9 cellular contexts compared by ENCODE assay signal in the genomic region with DNA sequence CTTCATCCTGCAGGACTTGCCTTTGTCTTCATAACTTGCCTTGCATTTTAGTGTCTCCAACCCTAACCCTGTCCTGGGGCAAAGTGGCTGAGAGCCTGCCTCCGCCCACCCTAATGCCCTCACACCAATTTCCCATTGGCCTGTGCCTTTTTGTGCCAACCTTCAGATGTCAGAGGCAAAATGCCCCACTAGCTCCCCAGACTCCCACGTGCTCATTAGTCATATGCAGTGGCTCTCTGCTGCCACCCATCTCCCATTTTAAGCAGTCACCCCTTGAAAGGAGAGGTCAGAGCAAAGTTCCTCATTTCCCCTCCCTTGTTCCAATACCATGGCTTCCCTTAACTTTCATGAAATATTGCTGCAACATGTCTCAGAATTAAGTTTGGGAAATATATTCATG.
DNase-seq lines count a peak whose midpoint lies in the region; ATAC-seq and TF ChIP-seq lines count a peak whose summit lies in the region.
"Had no signal": no experiment of that assay in that cellular context is flagged by ENCODE, and none has a peak within 500 bp of the region (broad histone marks: within the 10 kb centered on the region; RNA-seq: fewer than 3 reads in every experiment).

No MANE protein-coding gene starts in this region.

- WGBS in aorta, 2 donors: 48% methylated on average over 2 of the region's 2 CpGs
- WGBS in prostate gland: 50% methylated on average over 2 of the region's 2 CpGs

- TF ChIP-seq CTCF in Panc1 (IDR thresholded peaks at IDR 0.05) (peak; percentile 40), prostate gland (IDR thresholded peaks at IDR 0.05) (peak in 1 of 4 experiments; percentile 19)

- no peak for TF ChIP-seq POLR2A in prostate gland (IDR thresholded peaks at IDR 0.05)

- no peaks in the 10 kb centered on the region for H3K36me3 ChIP-seq in Panc1 (ENCODE audit: control insufficient read depth, insufficient read depth, low read length)
- H3K36me3 ChIP-seq in aorta (ENCODE audit: control insufficient read depth in 1 of 2, insufficient read depth in 2 of 2, low read length in 1 of 2): no peaks in the 10 kb centered on the region
- H3K36me3 ChIP-seq in prostate gland: no peaks in the 10 kb centered on the region

- in situ Hi-C loops in Panc1 (cut with HindIII; ENCODE audit: low pct_unique_long_range_greater_than_20kb, low sequenced_read_pairs): no loop called here

- ATAC-seq in HG02610 (IDR thresholded peaks at IDR 0.05; ENCODE audit: unreplicated experiment) (peak; percentile 61), Panc1 (peak; percentile 60; the same call in 1 of the 2 replicates), aorta (ENCODE audit: low FRiP score) (no peak)
- ATAC-seq: T-cell had no signal

- H3K4me3 ChIP-seq in Panc1 (ENCODE audit: low read depth in 2 of 2, low read length in 2 of 2): no peak overlapping the region
- no peak overlapping the region for H3K4me3 ChIP-seq in aorta (ENCODE audit: low read length in 2 of 2)
- H3K4me3 ChIP-seq in prostate gland: no peak overlapping the region

- BruUV-seq in Panc1 (replicated peaks; lab: Mats Ljungman, UMichigan): no TSS peak

- no peak overlapping the region for H3K27ac ChIP-seq in Panc1 (ENCODE audit: low read length)
- H3K27ac ChIP-seq in aorta (ENCODE audit: low read depth in 1 of 2, low read length in 2 of 2): no peak overlapping the region
- H3K27ac ChIP-seq in prostate gland: no peak overlapping the region

- POLR2A ChIA-PET in Panc1 (lab: Charles Lee): no interaction called here

- intact Hi-C loops in Panc1 (cut with micrococcal nuclease; ENCODE audit: unreplicated experiment): no loop called here
- intact Hi-C loops in aorta (cut with DNase I): no loop called here
- intact Hi-C loops in prostate gland (cut with DNase I): no loop called here

- DNase-seq in NCI-H1092 treated with DMSO at 0.1 percent for 48 hours (lab: John Stamatoyannopoulos, UW) (peak; percentile 3), NCI-H1092 (lab: John Stamatoyannopoulos, UW) (no peak), Panc1 (ENCODE audit: low read depth, low spot score) (no peak), foreskin melanocyte (peak; percentile 5), aorta (no peak), hippocampal formation (lab: John Stamatoyannopoulos, UW) (no peak), prostate gland (ENCODE audit: low spot score) (no peak)

- H3K9me3 ChIP-seq in Panc1 (ENCODE audit: control insufficient read depth, insufficient read depth, low read depth, low read length) (no peaks in the 10 kb centered on the region), aorta (ENCODE audit: control insufficient read depth, low read length) (no peaks in the 10 kb centered on the region), prostate gland (no peaks in the 10 kb centered on the region)

- CTCF ChIA-PET in Panc1 (lab: Charles Lee): no interaction called here

- H3K27me3 ChIP-seq in Panc1 (ENCODE audit: control insufficient read depth, insufficient read depth, low read length): no peaks in the 10 kb centered on the region
- H3K27me3 ChIP-seq in aorta (ENCODE audit: control insufficient read depth in 1 of 2, insufficient read depth in 2 of 2, low read length in 1 of 2): no peaks in the 10 kb centered on the region
- H3K27me3 ChIP-seq in prostate gland (replicated peaks; ENCODE audit: insufficient read depth): no peaks in the 10 kb centered on the region

- H3K4me1 ChIP-seq in Panc1 (ENCODE audit: control insufficient read depth, insufficient read depth, low read length) (no peaks in the 10 kb centered on the region), aorta (ENCODE audit: control insufficient read depth in 1 of 2, insufficient read depth in 2 of 2, low read length in 2 of 2) (no peaks in the 10 kb centered on the region), prostate gland (replicated peaks) (no peaks in the 10 kb centered on the region)

Comparison
In these comparisons a context has a peak if more than half of its experiments do, and no peak if none do; other contexts are left out.
1. DNase-seq: peak in NCI-H1092 treated with DMSO at 0.1 percent for 48 hours (single experiment) and foreskin melanocyte (single experiment); none in NCI-H1092 (single experiment), Panc1 (single experiment), aorta (0 of 2), hippocampal formation (0 of 2) and prostate gland (single experiment).